ENCODE assay signal across 8 cellular contexts in the genomic region with DNA sequence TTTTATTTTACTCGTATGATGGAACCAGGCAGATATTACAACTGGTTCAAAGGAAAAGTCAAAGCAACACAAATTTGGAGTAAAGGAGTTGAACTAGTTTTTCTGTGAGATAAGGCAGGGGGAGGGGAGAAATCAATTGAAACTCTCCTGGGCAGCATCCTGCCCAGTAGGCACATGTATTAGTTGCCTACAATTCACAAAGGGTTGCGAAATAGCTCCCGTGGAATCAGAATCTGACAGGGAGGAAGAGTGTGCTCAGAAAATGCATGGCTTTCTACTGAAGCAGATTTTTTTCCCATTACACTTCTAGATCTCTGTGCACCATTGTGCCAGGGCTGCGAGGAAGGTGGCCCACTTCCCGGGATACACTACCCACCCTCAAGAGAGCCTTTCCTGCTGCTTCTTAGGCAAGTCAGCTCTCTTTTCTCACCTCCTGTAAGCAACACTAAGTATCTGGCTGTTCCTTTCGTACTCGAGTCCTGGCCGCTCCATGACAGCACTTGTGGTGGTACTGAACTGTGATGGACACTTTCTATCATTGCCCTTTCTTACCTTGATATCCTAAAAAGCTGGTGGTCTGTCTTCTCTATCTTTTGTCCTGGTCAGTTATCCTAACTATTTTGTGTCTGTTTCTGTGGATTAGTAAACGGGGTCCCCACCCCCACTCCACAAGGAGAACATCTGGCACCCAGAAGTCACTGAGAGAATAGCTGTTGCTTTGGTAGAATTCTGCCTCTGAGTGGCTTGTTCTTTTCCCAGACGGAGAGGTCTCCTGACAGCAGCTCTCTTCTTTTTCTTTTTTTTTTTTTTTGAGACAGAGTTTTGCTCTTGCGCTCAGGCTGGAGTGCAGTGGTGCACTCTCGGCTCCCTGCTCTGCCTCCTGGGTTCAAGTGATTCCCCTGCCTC.
DNase-seq lines count a peak whose midpoint lies in the region; ATAC-seq, FAIRE-seq and TF ChIP-seq lines count a peak whose summit lies in the region.

No MANE protein-coding gene starts in this region.

- no peak for DNase-seq in T-helper 2 cell treated with Interferon-gamma antibody and Interleukin-4, amounts not matched to agents 5 μg/mL and 100 μg/mL, for 36 hours (ENCODE audit: low spot score)
- no peak for DNase-seq in T-helper 2 cell
- peak; percentile 28 for DNase-seq in HT-29 (ENCODE audit: low spot score)
- DNase-seq in bronchial epithelial cell (ENCODE audit: low read depth), result peak; percentile 82
- DNase-seq in spleen, result no peak
- no peak for DNase-seq in left colon
- DNase-seq in NCI-H2081 treated with DMSO at 0.1 percent for 48 hours (lab: John Stamatoyannopoulos, UW), result no peak
- DNase-seq in retina, result no peak

- intact Hi-C loops in spleen (cut with DNase I; ENCODE audit: low total_unique reads), result no loop called here
- intact Hi-C loops in left colon (cut with DNase I, micrococcal nuclease), result no loop called here

- WGBS in spleen, 5 donors, result 80 to 85% (median 83%) methylated on average over 12 of the region's 12 CpGs

- H3K27me3 ChIP-seq in bronchial epithelial cell (ENCODE audit: control insufficient read depth, insufficient read depth, low read length) (no peaks in the 10 kb centered on the region), spleen (replicated peaks in 1 of 7) (no peaks in the 10 kb centered on the region)

- peaks cover 66% of the 10 kb centered on the region for H3K36me3 Mint-ChIP-seq in T-helper 2 cell treated with Interferon-gamma antibody and Interleukin-4, amounts not matched to agents 5 μg/mL and 100 μg/mL, for 36 hours (ENCODE audit: low read depth)

- peaks cover 53% of the 10 kb centered on the region for H3K4me1 Mint-ChIP-seq in T-helper 2 cell treated with Interferon-gamma antibody and Interleukin-4, amounts not matched to agents 5 μg/mL and 100 μg/mL, for 36 hours (ENCODE audit: low read depth)

- H3K36me3 ChIP-seq in bronchial epithelial cell (ENCODE audit: control insufficient read depth, insufficient read depth, low read length) (no peaks in the 10 kb centered on the region), spleen (peaks cover 0 to 97% (median 23%) of the 10 kb centered on the region in 6 donors)

- TF ChIP-seq CTCF in bronchial epithelial cell (IDR thresholded peaks at IDR 0.05; ENCODE audit: insufficient read depth, low read length, severe bottlenecking) (no peak), spleen (IDR thresholded peaks at IDR 0.05 in 8 of 11, conservative IDR thresholded peaks at IDR 0.05 in 3 of 11) (no peak)

- no peaks in the 10 kb centered on the region for H3K9me3 ChIP-seq in spleen

- H3K27ac Mint-ChIP-seq in T-helper 2 cell treated with Interferon-gamma antibody and Interleukin-4, amounts not matched to agents 5 μg/mL and 100 μg/mL, for 36 hours, result peak overlapping the region; percentile 80

- H3K4me3 ChIP-seq in bronchial epithelial cell (ENCODE audit: low read depth, low read length) (no peak overlapping the region), spleen (no peak overlapping the region)

- TF ChIP-seq POLR2A in spleen (IDR thresholded peaks at IDR 0.05), result no peak

- no peak overlapping the region for H3K4me3 Mint-ChIP-seq in T-helper 2 cell treated with Interferon-gamma antibody and Interleukin-4, amounts not matched to agents 5 μg/mL and 100 μg/mL, for 36 hours

- no peaks in the 10 kb centered on the region for H3K9me3 Mint-ChIP-seq in T-helper 2 cell treated with Interferon-gamma antibody and Interleukin-4, amounts not matched to agents 5 μg/mL and 100 μg/mL, for 36 hours

- no peak for ATAC-seq in left colon

- no peaks in the 10 kb centered on the region for H3K27me3 Mint-ChIP-seq in T-helper 2 cell treated with Interferon-gamma antibody and Interleukin-4, amounts not matched to agents 5 μg/mL and 100 μg/mL, for 36 hours (ENCODE audit: low read depth)

- FAIRE-seq in bronchial epithelial cell (lab: Jason Lieb, UNC), result peak; percentile 40

- H3K4me1 ChIP-seq in spleen, result peaks cover 6 to 88% (median 41%) of the 10 kb centered on the region in 6 donors

- peak overlapping the region; percentile 30 to 86 (median 74) for H3K27ac ChIP-seq in spleen

Comparison
In these comparisons a context has a peak if more than half of its experiments do, and no peak if none do; other contexts are left out.
1. DNase-seq: peak in HT-29 (single experiment) and bronchial epithelial cell (single experiment); none in T-helper 2 cell treated with Interferon-gamma antibody and Interleukin-4, amounts not matched to agents 5 μg/mL and 100 μg/mL, for 36 hours (single experiment), T-helper 2 cell (0 of 5), spleen (single experiment), left colon (0 of 2), NCI-H2081 treated with DMSO at 0.1 percent for 48 hours (single experiment) and retina (single experiment).